Comparison of ENCODE assay signal across 8 cellular contexts in genomic region chr12:133038310-133038709, GRCh38. TPM values are rescaled to one million over a fixed set of nuclear protein-coding genes. Genes with fewer than 3 reads are reported as not detected.
DNase-seq lines count a peak whose midpoint lies in the region; ATAC-seq and TF ChIP-seq lines count a peak whose summit lies in the region.

No MANE protein-coding gene starts in this region.

- H2BK5ac ChIP-seq in mesendoderm (ENCODE audit: low read length), result no peak overlapping the region

- no CpG with 5 or more reads among the region's 3 CpGs for WGBS in mesendoderm (ENCODE audit: extremely low coverage, insufficient coverage, low lambda C conversion rate)

- DNase-seq in stimulated activated naive CD8-positive, alpha-beta T cell treated with anti-CD3 and anti-CD28 coated beads, Interleukin-15, Interleukin-2, amounts not matched to agents 100 U/mL and 50 U/mL, for 24 hours, result no peak
- DNase-seq in mesendoderm (no peak), substantia nigra (lab: John Stamatoyannopoulos, UW) (no peak), cerebellum (ENCODE audit: low spot score) (no peak), NCI-H510A (lab: John Stamatoyannopoulos, UW) (no peak)
- DNase-seq in stimulated activated naive CD4-positive, alpha-beta T cell treated with Interleukin-2 at 50 U/mL for 16 hours (lab: John Stamatoyannopoulos, UW), result no peak

- peaks cover 6% of the 10 kb centered on the region for H3K36me3 ChIP-seq in mesendoderm (ENCODE audit: control insufficient read depth, insufficient read depth, low read length)

- ATAC-seq in stimulated activated naive CD8-positive, alpha-beta T cell treated with anti-CD3 and anti-CD28 coated beads, Interleukin-15, Interleukin-2, amounts not matched to agents 100 U/mL and 50 U/mL, for 24 hours, result no peak

- H3K4me2 ChIP-seq in mesendoderm (ENCODE audit: low read length), result peak overlapping the region; percentile 44

- no peak overlapping the region for H4K5ac ChIP-seq in mesendoderm (ENCODE audit: low read length)

- H3K4me3 Mint-ChIP-seq in stimulated activated naive CD8-positive, alpha-beta T cell treated with anti-CD3 and anti-CD28 coated beads, Interleukin-15, Interleukin-2, amounts not matched to agents 100 ng/mL and 50 ng/mL, for 24 hours, result peak overlapping the region; percentile 88
- H3K4me3 Mint-ChIP-seq in brain, result peak overlapping the region; percentile 89 to 96 (median 93)

- H3K79me1 ChIP-seq in mesendoderm (ENCODE audit: low read length), result peaks cover 8% of the 10 kb centered on the region

- H3K18ac ChIP-seq in mesendoderm (ENCODE audit: low read length), result no peak overlapping the region

- peaks cover 24% of the 10 kb centered on the region for H3K79me2 ChIP-seq in mesendoderm (ENCODE audit: control insufficient read depth, insufficient read depth, low read length)

- peaks cover 1% of the 10 kb centered on the region for H3K4me1 ChIP-seq in mesendoderm (ENCODE audit: control insufficient read depth, low read depth, low read length)

- H3K27ac ChIP-seq in mesendoderm (ENCODE audit: low read depth, low read length) (no peak overlapping the region), substantia nigra (ENCODE audit: low read depth, low read length, poor library complexity, severe bottlenecking) (no peak overlapping the region)

- no peaks in the 10 kb centered on the region for H3K27me3 ChIP-seq in mesendoderm (ENCODE audit: insufficient read depth, low read length, poor library complexity)

- H3K23ac ChIP-seq in mesendoderm (ENCODE audit: low read length), result no peak overlapping the region

- no peak for TF ChIP-seq CTCF in brain (conservative IDR thresholded peaks at IDR 0.05)

- H3K4ac ChIP-seq in mesendoderm (ENCODE audit: low read depth, low read length), result no peak overlapping the region

- peaks cover 77% of the 10 kb centered on the region for H3K36me3 Mint-ChIP-seq in stimulated activated naive CD8-positive, alpha-beta T cell treated with anti-CD3 and anti-CD28 coated beads, Interleukin-15, Interleukin-2, amounts not matched to agents 100 ng/mL and 50 ng/mL, for 24 hours (ENCODE audit: low read depth)
- H3K36me3 Mint-ChIP-seq in brain, result peaks cover 54% of the 10 kb centered on the region

- H3K56ac ChIP-seq in mesendoderm (ENCODE audit: low read length), result no peak overlapping the region

- H3K9ac ChIP-seq in mesendoderm (ENCODE audit: low read length), result peak overlapping the region; percentile 45

- H3K27me3 Mint-ChIP-seq in stimulated activated naive CD8-positive, alpha-beta T cell treated with anti-CD3 and anti-CD28 coated beads, Interleukin-15, Interleukin-2, amounts not matched to agents 100 ng/mL and 50 ng/mL, for 24 hours, result no peaks in the 10 kb centered on the region
- H3K27me3 Mint-ChIP-seq in brain, result peaks cover 3% of the 10 kb centered on the region

- H2AK5ac ChIP-seq in mesendoderm (ENCODE audit: low read length), result no peak overlapping the region

- H3K4me1 Mint-ChIP-seq in stimulated activated naive CD8-positive, alpha-beta T cell treated with anti-CD3 and anti-CD28 coated beads, Interleukin-15, Interleukin-2, amounts not matched to agents 100 ng/mL and 50 ng/mL, for 24 hours (ENCODE audit: low read depth), result peaks cover 11% of the 10 kb centered on the region
- peaks cover 31% of the 10 kb centered on the region for H3K4me1 Mint-ChIP-seq in brain

- no peak overlapping the region for H2BK15ac ChIP-seq in mesendoderm (replicated peaks; ENCODE audit: low read depth)

- peak overlapping the region; percentile 97 for H3K27ac Mint-ChIP-seq in stimulated activated naive CD8-positive, alpha-beta T cell treated with anti-CD3 and anti-CD28 coated beads, Interleukin-15, Interleukin-2, amounts not matched to agents 100 ng/mL and 50 ng/mL, for 24 hours
- peak overlapping the region; percentile 94 to 99 (median 99) for H3K27ac Mint-ChIP-seq in brain

- peak overlapping the region; percentile 42 for H3K4me3 ChIP-seq in mesendoderm (ENCODE audit: low read length)

- H4K8ac ChIP-seq in mesendoderm (ENCODE audit: low read depth, low read length), result no peak overlapping the region

- peaks cover 42% of the 10 kb centered on the region for H3K9me3 Mint-ChIP-seq in stimulated activated naive CD8-positive, alpha-beta T cell treated with anti-CD3 and anti-CD28 coated beads, Interleukin-15, Interleukin-2, amounts not matched to agents 100 ng/mL and 50 ng/mL, for 24 hours
- peaks cover 74 to 86% (median 82%) of the 10 kb centered on the region in 5 experiments for H3K9me3 Mint-ChIP-seq in brain

- H2BK120ac ChIP-seq in mesendoderm (ENCODE audit: low read depth, low read length), result no peak overlapping the region

RNA-seq across cellular contexts. Expression of gene ZNF84, which starts 1.0 kb away (rescaled TPM):
- polyA plus RNA-seq in brain (ENCODE audit: insufficient read depth, low read depth, low replicate concordance), result 5.0 TPM
- polyA plus RNA-seq in mesendoderm (2013, experiment 1 of 2), result 24.9 TPM
- 26.9 TPM for polyA plus RNA-seq in mesendoderm (2013, experiment 2 of 2)
- total RNA-seq in cerebellum, result 120 TPM

RNA-seq across cellular contexts. Expression of gene ZNF140, which starts 42.4 kb away (rescaled TPM):
- 10.1 TPM for polyA plus RNA-seq in brain (ENCODE audit: insufficient read depth, low read depth, low replicate concordance)
- 12.8 TPM for polyA plus RNA-seq in mesendoderm (2013, experiment 1 of 2)
- 13.4 TPM for polyA plus RNA-seq in mesendoderm (2013, experiment 2 of 2)
- 47.7 TPM for total RNA-seq in cerebellum

RNA-seq across cellular contexts. Expression of gene ZNF26, which starts 52.1 kb away (rescaled TPM):
- polyA plus RNA-seq in brain (ENCODE audit: insufficient read depth, low read depth, low replicate concordance), result 1.7 TPM
- 5.2 TPM for polyA plus RNA-seq in mesendoderm (2013, experiment 1 of 2)
- 5.5 TPM for polyA plus RNA-seq in mesendoderm (2013, experiment 2 of 2)
- 21.2 TPM for total RNA-seq in cerebellum
